12 cellular contexts compared by ENCODE assay signal in the genomic region with DNA sequence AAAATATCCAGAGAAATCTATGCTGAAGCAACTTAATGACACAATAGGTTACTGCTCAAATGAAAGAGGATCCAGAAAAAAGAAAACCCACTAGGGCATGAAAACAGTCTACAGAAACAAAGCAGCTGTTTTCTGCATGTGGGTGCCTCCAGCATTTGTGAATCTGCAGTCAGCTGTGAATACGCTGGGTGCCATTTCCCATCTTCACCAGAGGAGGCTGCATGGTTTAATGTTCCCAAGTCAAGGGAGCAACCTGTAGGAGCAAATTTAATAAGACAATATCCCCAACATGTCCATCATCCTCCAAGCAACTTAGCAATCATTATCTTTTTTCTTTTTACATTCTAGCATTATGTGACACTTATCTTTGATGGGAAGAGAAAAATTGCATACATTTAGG.
A peak's percentile ranks its signal among the peaks of the same experiment; 100 is the strongest.
DNase-seq lines count a peak whose midpoint lies in the region; ATAC-seq, FAIRE-seq and TF ChIP-seq lines count a peak whose summit lies in the region.
"Had no signal": no experiment of that assay in that cellular context is flagged by ENCODE, and none has a peak within 500 bp of the region (broad histone marks: within the 10 kb centered on the region; RNA-seq: fewer than 3 reads in every experiment).

No MANE protein-coding gene starts in this region.

- CTCF ChIA-PET in GM12878 (lab: Yijun Ruan, JAX) (interaction anchor here (1.0 to 2.2 kb wide), 4 partner anchors 10 to 21 kb away, joined by 3 to 8 read pairs (median 4); no protein-coding TSS in a partner anchor), T-cell (lab: Charles Lee) (no interaction called here)

- WGBS in GM12878 (ENCODE audit: insufficient coverage, insufficient replicate concordance, low lambda C conversion rate, missing lambda C conversion rate): 0% methylated on average over 1 of the region's 1 CpG

- no peaks in the 10 kb centered on the region for H3K27me3 ChIP-seq in GM12878 (replicated peaks in 1 of 2; ENCODE audit: control insufficient read depth in 2 of 2, insufficient read depth in 2 of 2, low read length in 1 of 2)

- no peak for FAIRE-seq in GM12878 (lab: Jason Lieb, UNC)
- FAIRE-seq: GM18507 had no signal

- no peaks in the 10 kb centered on the region for H3K4me1 ChIP-seq in GM12878 (ENCODE audit: control insufficient read depth, insufficient read depth, low read length)
- H3K4me1 ChIP-seq: lower lobe of right lung had no signal

- intact Hi-C loops in GM12878 (cut with micrococcal nuclease; ENCODE audit: unreplicated experiment): no loop called here

- H3K9ac ChIP-seq in GM12878 (ENCODE audit: control insufficient read depth, insufficient read depth, low read length): no peak overlapping the region

- H3K9me3 ChIP-seq in GM12878 (replicated peaks; ENCODE audit: control insufficient read depth, insufficient read depth, low read length): no peaks in the 10 kb centered on the region
- H3K9me3 ChIP-seq: lower lobe of right lung had no signal

- H3K27me3 Mint-ChIP-seq in mesothelial cell of epicardium (ENCODE audit: low read depth): no peaks in the 10 kb centered on the region
- H3K27me3 Mint-ChIP-seq in T-cell: no peaks in the 10 kb centered on the region

- no peak overlapping the region for H3K27ac Mint-ChIP-seq in mesothelial cell of epicardium
- no peak overlapping the region for H3K27ac Mint-ChIP-seq in T-cell

- H3K4me3 Mint-ChIP-seq in mesothelial cell of epicardium: no peak overlapping the region
- H3K4me3 Mint-ChIP-seq in T-cell: no peak overlapping the region

- no peak overlapping the region for H3K27ac ChIP-seq in GM12878 (ENCODE audit: control insufficient read depth, insufficient read depth)
- H3K27ac ChIP-seq: lower lobe of right lung had no signal

- no peaks in the 10 kb centered on the region for H3K79me2 ChIP-seq in GM12878 (ENCODE audit: control insufficient read depth, insufficient read depth, low read length)

- H3K9me3 Mint-ChIP-seq in mesothelial cell of epicardium (no peaks in the 10 kb centered on the region), T-cell (peaks cover 3 to 8% (median 4%) of the 10 kb centered on the region in 3 donors)

- SMC1A ChIA-PET in GM12878 (lab: Charles Lee; ENCODE audit: uncharacterized antibody, unreplicated experiment): interaction anchor here (1.0 to 4.1 kb wide), 6 partner anchors 11 to 214 kb away, joined by 3 to 27 read pairs (median 4); no protein-coding TSS in a partner anchor

- TF ChIP-seq POLR2A in GM12878 (IDR thresholded peaks at IDR 0.05; ENCODE audit: low read depth, low read length): no peak

- TF ChIP-seq CTCF in GM12878 (IDR thresholded peaks at IDR 0.05 in 2 of 3, conservative IDR thresholded peaks at IDR 0.05 in 1 of 3; ENCODE audit: control insufficient read depth in 2 of 3, extremely low read depth in 1 of 3, insufficient read depth in 1 of 3, low read depth in 3 of 3, low read length in 3 of 3) (peak in 2 of 3 experiments; percentile 21; a peak in 3 of 6 replicates), mesothelial cell of epicardium (IDR thresholded peaks at IDR 0.05; ENCODE audit: unreplicated experiment) (peak; percentile 25)

- no peak for TF ChIP-seq RAD21 in GM12878 (IDR thresholded peaks at IDR 0.05; ENCODE audit: insufficient read depth, low read depth, low read length)

- H4K20me1 ChIP-seq in GM12878 (ENCODE audit: control insufficient read depth, insufficient read depth): no peaks in the 10 kb centered on the region

- H3K36me3 Mint-ChIP-seq in mesothelial cell of epicardium (no peaks in the 10 kb centered on the region), T-cell (no peaks in the 10 kb centered on the region)

- peak; percentile 80 for ATAC-seq in GM12878
- ATAC-seq in T-cell (replicated peaks in 1 of 4): no peak
- ATAC-seq: lower lobe of right lung had no signal

- no peak for TF ChIP-seq EP300 in GM12878 (IDR thresholded peaks at IDR 0.05; ENCODE audit: borderline replicate concordance in 1 of 2, control insufficient read depth in 1 of 2, low read depth in 2 of 2, low read length in 2 of 2)

- peak; percentile 19 for DNase-seq in GM03348 (ENCODE audit: low spot score)
- peak; percentile 41 for DNase-seq in HPDE6-E6E7 (ENCODE audit: extremely low spot score)
- DNase-seq in GM12878 (ENCODE audit: low read depth, low spot score): no peak
- DNase-seq in mesothelial cell of epicardium (ENCODE audit: low spot score in 2 of 2, unreplicated experiment in 2 of 2): no peak
- DNase-seq in amniotic stem cell (lab: John Stamatoyannopoulos, UW): no peak
- no peak for DNase-seq in T-cell
- no peak for DNase-seq in hypothalamus (lab: John Stamatoyannopoulos, UW)
- no peak for DNase-seq in stimulated activated CD4-positive, alpha-beta T cell treated with anti-CD3 and anti-CD28 coated beads, Interleukin-2, amount 100 ng/mL, for 24 hours
- DNase-seq: activated CD4-positive, alpha-beta T cell treated with anti-CD3 and anti-CD28 coated beads for 4 hours; lower lobe of right lung; NCI-H2081 had no signal

- in situ Hi-C loops in GM12878 (cut with MboI): no loop called here

- no peak overlapping the region for H2AFZ ChIP-seq in GM12878 (ENCODE audit: control insufficient read depth, low read depth, low read length)

- no peak overlapping the region for H3K4me2 ChIP-seq in GM12878 (ENCODE audit: control insufficient read depth, insufficient read depth)

- no peaks in the 10 kb centered on the region for H3K36me3 ChIP-seq in GM12878 (ENCODE audit: control insufficient read depth in 2 of 2, insufficient read depth in 2 of 2, low read length in 1 of 2)
- H3K36me3 ChIP-seq: lower lobe of right lung had no signal

- RAD21 ChIA-PET in GM12878 (lab: Charles Lee; ENCODE audit: unreplicated experiment): interaction anchor here (1.4 to 1.5 kb wide), 2 partner anchors 58 to 77 kb away, joined by 3 read pairs; no protein-coding TSS in a partner anchor

- H3K4me1 Mint-ChIP-seq in mesothelial cell of epicardium (peaks cover 10% of the 10 kb centered on the region), T-cell (no peaks in the 10 kb centered on the region)

- POLR2A ChIA-PET in GM12878 (lab: Charles Lee) (no interaction called here), T-cell (lab: Charles Lee) (no interaction called here)

- BruUV-seq in GM12878 (replicated peaks; lab: Mats Ljungman, UMichigan): no TSS peak

- H3K4me3 ChIP-seq in GM12878: no peak overlapping the region
- H3K4me3 ChIP-seq: lower lobe of right lung had no signal

TF ChIP-seq in GM12878, 131 proteins besides CTCF, POLR2A, EP300 and RAD21:
- TF ChIP-seq ZNF384 (IDR thresholded peaks at IDR 0.05; ENCODE audit: borderline replicate concordance, low read depth, low read length) (no peak), ATF7 (IDR thresholded peaks at IDR 0.05; ENCODE audit: low read depth) (no peak), SP1 (IDR thresholded peaks at IDR 0.05; ENCODE audit: low read depth, low read length) (no peak), JUND (IDR thresholded peaks at IDR 0.05; ENCODE audit: low read depth, low read length) (no peak), BMI1 (IDR thresholded peaks at IDR 0.05; ENCODE audit: borderline replicate concordance) (no peak), SKIL (IDR thresholded peaks at IDR 0.05; ENCODE audit: low read depth, poor library complexity, severe bottlenecking) (no peak), GABPA (IDR thresholded peaks at IDR 0.05; ENCODE audit: low read depth) (no peak), NR2C2 (IDR thresholded peaks at IDR 0.05; ENCODE audit: borderline replicate concordance, control insufficient read depth, insufficient read length, low read depth) (no peak), HDGF (IDR thresholded peaks at IDR 0.05) (no peak), BHLHE40 (IDR thresholded peaks at IDR 0.05; ENCODE audit: borderline replicate concordance in 1 of 2, low read depth in 2 of 2, low read length in 1 of 2) (no peak), PRDM15 (CRISPR knock-in tag; IDR thresholded peaks at IDR 0.05) (no peak)
TF ChIP-seq in GM12878: peak in this region for 0.

Comparison
In these comparisons a context has a peak if more than half of its experiments do, and no peak if none do; other contexts are left out.
1. DNase-seq: peak in GM03348 (single experiment) and HPDE6-E6E7 (single experiment); none in GM12878 (single experiment), mesothelial cell of epicardium (0 of 2), amniotic stem cell (single experiment), T-cell (0 of 34), hypothalamus (0 of 51) and stimulated activated CD4-positive, alpha-beta T cell treated with anti-CD3 and anti-CD28 coated beads, Interleukin-2, amount 100 ng/mL, for 24 hours (0 of 2).